3 cellular contexts compared by ENCODE assay signal in genomic region chr2:198711484-198711883, GRCh38.
TF ChIP-seq lines count a peak whose summit lies in the region.

No MANE protein-coding gene starts in this region.

TF ChIP-seq in GM23338, 12 proteins besides CTCF, POLR2A, EP300 and RAD21 (continued from another document and continues in another):
- TF ChIP-seq REST (IDR thresholded peaks at IDR 0.05; ENCODE audit: unreplicated experiment) (no peak), CREB1 (CRISPR knock-in tag; IDR thresholded peaks at IDR 0.05; ENCODE audit: low read depth) (no peak), EZH2phosphoT487 (IDR thresholded peaks at IDR 0.05; ENCODE audit: unreplicated experiment) (no peak), ZNF114 (CRISPR knock-in tag; IDR thresholded peaks at IDR 0.05) (no peak), NANOG (IDR thresholded peaks at IDR 0.05; ENCODE audit: borderline replicate concordance) (no peak), POLR2AphosphoS5 (IDR thresholded peaks at IDR 0.05; ENCODE audit: low read depth) (no peak)

TF ChIP-seq in GM12878, 131 proteins besides CTCF, POLR2A, EP300 and RAD21 (continued from another document and continues in another):
- TF ChIP-seq ZNF592 (IDR thresholded peaks at IDR 0.05) (no peak), JUND (IDR thresholded peaks at IDR 0.05; ENCODE audit: low read depth, low read length) (no peak), PAX8 (IDR thresholded peaks at IDR 0.05) (no peak), SREBF1 (IDR thresholded peaks at IDR 0.05; ENCODE audit: low read length) (no peak), ATF7 (IDR thresholded peaks at IDR 0.05; ENCODE audit: low read depth) (peak; percentile 34; the same call in 1 of the 2 replicates), BHLHE40 (IDR thresholded peaks at IDR 0.05; ENCODE audit: borderline replicate concordance in 1 of 2, low read depth in 2 of 2, low read length in 1 of 2) (peak in 1 of 2 experiments; percentile 42; a peak in 1 of 4 replicates), CUX1 (IDR thresholded peaks at IDR 0.05; ENCODE audit: insufficient replicate concordance, low read depth, low read length) (no peak), RELB (IDR thresholded peaks at IDR 0.05; ENCODE audit: low read depth) (peak; percentile 50; the same call in 1 of the 2 replicates), SP1 (IDR thresholded peaks at IDR 0.05; ENCODE audit: low read depth, low read length) (no peak), FOXM1 (IDR thresholded peaks at IDR 0.05; ENCODE audit: low read depth, low read length) (no peak), BACH1 (IDR thresholded peaks at IDR 0.05; ENCODE audit: borderline replicate concordance) (no peak), KLF5 (IDR thresholded peaks at IDR 0.05; ENCODE audit: partially characterized antibody) (no peak), WRNIP1 (IDR thresholded peaks at IDR 0.05; ENCODE audit: borderline replicate concordance, low read depth, low read length) (no peak)

TF ChIP-seq in HEK293T, 16 proteins besides CTCF, POLR2A, EP300 and RAD21 (continued from another document):
- TF ChIP-seq SUZ12 (IDR thresholded peaks at IDR 0.05) (no peak), PKNOX1 (IDR thresholded peaks at IDR 0.05) (no peak), ZNF384 (IDR thresholded peaks at IDR 0.05) (no peak), FOXA1 (IDR thresholded peaks at IDR 0.05) (no peak), FOXM1 (IDR thresholded peaks at IDR 0.05; ENCODE audit: borderline replicate concordance) (no peak), NFRKB (IDR thresholded peaks at IDR 0.05) (no peak), LEF1 (IDR thresholded peaks at IDR 0.05; ENCODE audit: borderline replicate concordance) (no peak), ELF4 (IDR thresholded peaks at IDR 0.05) (no peak)
